Comparison of ENCODE assay signal across 2 cellular contexts in the genomic region with DNA sequence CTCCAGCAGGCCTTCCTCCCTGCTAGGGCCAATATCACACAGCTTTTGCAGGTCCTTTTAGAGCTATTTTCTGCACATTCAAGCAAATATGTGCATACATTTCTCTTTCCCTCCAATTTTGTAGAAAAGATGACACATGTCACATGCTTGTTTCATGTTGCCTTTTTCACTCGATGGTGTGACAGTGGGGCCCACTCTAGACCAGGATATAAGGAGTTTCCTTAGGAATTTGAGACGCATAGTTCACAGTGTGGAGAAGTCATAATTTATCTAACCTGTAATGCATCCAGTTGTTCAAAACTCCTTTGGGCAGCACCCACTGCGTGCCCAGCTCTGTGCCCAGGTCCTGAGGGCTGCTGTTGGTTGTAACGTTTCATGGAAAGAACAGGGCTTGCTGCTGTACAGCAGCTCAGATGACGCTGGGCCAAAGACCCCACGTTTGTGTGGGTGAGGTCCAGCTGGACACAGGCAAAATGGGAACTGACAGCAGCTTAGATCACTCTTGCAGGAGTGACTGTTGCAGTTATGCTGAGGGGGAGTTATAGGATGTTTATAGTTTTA.
TF ChIP-seq lines count a peak whose summit lies in the region.

No MANE protein-coding gene starts in this region.

TF ChIP-seq in GM23338, 12 proteins besides CTCF, POLR2A, EP300 and RAD21 (continues in another document):
- TF ChIP-seq ZNF114 (CRISPR knock-in tag; IDR thresholded peaks at IDR 0.05) (no peak), ZNF462 (CRISPR knock-in tag; IDR thresholded peaks at IDR 0.05) (no peak), STAT1 (IDR thresholded peaks at IDR 0.05; ENCODE audit: unreplicated experiment) (no peak), CREB1 (CRISPR knock-in tag; IDR thresholded peaks at IDR 0.05; ENCODE audit: low read depth) (no peak), EZH2 (IDR thresholded peaks at IDR 0.05; ENCODE audit: low read depth, unreplicated experiment) (no peak), NANOG (IDR thresholded peaks at IDR 0.05; ENCODE audit: borderline replicate concordance) (no peak), POLR2AphosphoS5 (IDR thresholded peaks at IDR 0.05; ENCODE audit: low read depth) (no peak), EZH2phosphoT487 (IDR thresholded peaks at IDR 0.05; ENCODE audit: unreplicated experiment) (no peak), ZNF331 (CRISPR knock-in tag; IDR thresholded peaks at IDR 0.05; ENCODE audit: low read depth) (no peak), JUNB (IDR thresholded peaks at IDR 0.05; ENCODE audit: unreplicated experiment) (no peak)
- TF ChIP-seq, protein P1, sequence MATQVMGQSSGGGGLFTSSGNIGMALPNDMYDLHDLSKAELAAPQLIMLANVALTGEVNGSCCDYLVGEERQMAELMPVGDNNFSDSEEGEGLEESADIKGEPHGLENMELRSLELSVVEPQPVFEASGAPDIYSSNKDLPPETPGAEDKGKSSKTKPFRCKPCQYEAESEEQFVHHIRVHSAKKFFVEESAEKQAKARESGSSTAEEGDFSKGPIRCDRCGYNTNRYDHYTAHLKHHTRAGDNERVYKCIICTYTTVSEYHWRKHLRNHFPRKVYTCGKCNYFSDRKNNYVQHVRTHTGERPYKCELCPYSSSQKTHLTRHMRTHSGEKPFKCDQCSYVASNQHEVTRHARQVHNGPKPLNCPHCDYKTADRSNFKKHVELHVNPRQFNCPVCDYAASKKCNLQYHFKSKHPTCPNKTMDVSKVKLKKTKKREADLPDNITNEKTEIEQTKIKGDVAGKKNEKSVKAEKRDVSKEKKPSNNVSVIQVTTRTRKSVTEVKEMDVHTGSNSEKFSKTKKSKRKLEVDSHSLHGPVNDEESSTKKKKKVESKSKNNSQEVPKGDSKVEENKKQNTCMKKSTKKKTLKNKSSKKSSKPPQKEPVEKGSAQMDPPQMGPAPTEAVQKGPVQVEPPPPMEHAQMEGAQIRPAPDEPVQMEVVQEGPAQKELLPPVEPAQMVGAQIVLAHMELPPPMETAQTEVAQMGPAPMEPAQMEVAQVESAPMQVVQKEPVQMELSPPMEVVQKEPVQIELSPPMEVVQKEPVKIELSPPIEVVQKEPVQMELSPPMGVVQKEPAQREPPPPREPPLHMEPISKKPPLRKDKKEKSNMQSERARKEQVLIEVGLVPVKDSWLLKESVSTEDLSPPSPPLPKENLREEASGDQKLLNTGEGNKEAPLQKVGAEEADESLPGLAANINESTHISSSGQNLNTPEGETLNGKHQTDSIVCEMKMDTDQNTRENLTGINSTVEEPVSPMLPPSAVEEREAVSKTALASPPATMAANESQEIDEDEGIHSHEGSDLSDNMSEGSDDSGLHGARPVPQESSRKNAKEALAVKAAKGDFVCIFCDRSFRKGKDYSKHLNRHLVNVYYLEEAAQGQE (IDR thresholded peaks at IDR 0.05; ENCODE audit: unreplicated experiment) = no peak

TF ChIP-seq in HepG2, 621 proteins besides CTCF, POLR2A, EP300 and RAD21:
- TF ChIP-seq ZFP41 (CRISPR knock-in tag; IDR thresholded peaks at IDR 0.05; ENCODE audit: borderline replicate concordance) (no peak), CC2D1A (CRISPR knock-in tag; IDR thresholded peaks at IDR 0.05) (no peak), ZBTB7A (CRISPR knock-in tag; IDR thresholded peaks at IDR 0.05) (no peak)
